Comparison of ENCODE assay signal across 21 cellular contexts in the genomic region with DNA sequence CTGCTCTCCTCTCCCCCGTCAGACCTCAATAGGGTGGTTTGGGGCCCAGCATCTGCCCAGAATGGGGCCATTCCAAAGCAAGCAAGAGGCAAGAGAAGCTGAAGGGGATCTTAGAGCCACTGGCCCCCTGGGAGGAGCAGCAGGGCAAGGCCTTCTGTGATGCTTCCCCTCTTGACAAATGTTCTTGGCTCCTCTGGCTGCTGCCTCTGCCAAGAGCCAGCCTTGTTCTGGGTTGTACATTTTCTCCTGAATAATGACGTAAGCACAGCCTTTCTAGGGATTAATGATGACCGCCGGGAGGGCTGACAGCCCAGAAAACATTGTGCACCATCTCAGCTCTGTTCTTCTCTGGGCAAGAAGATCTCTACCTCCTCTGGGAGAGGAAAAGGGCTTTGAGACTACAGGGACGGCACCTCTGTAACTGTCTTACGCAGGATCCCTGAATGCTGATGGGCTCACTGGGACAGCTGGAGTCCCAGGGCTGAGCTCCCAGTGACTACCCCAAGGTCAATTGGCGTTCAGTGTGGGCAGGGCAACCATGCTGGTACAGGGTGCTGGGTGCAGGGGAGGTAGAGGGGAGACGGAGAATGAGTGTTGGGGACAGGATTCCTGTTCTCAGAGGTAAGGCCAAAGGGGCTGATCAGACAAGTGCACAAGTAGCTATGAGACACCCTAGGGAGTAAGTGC.
DNase-seq lines count a peak whose midpoint lies in the region; ATAC-seq and TF ChIP-seq lines count a peak whose summit lies in the region.
"Had no signal": no experiment of that assay in that cellular context is flagged by ENCODE, and none has a peak within 500 bp of the region (broad histone marks: within the 10 kb centered on the region; RNA-seq: fewer than 3 reads in every experiment).

No MANE protein-coding gene starts in this region.

- peaks cover 0 to 11% (median 10%) of the 10 kb centered on the region in 3 donors for H3K4me1 ChIP-seq in gastroesophageal sphincter
- H3K4me1 ChIP-seq: upper lobe of left lung had no signal

- peak overlapping the region; percentile 14 to 75 for H3K27ac Mint-ChIP-seq in stimulated activated naive CD8-positive, alpha-beta T cell treated with anti-CD3 and anti-CD28 coated beads, Interleukin-15, amount 100 ng/mL, for 72 hours
- peak overlapping the region; percentile 19 to 45 (median 30) for H3K27ac Mint-ChIP-seq in nephron
- no peak overlapping the region for H3K27ac Mint-ChIP-seq in activated CD4-positive, alpha-beta T cell treated with anti-CD3 and anti-CD28 coated beads, Interleukin-2, amount 10 ng/mL, durations not matched to agents 7 days and 5 days
- H3K27ac Mint-ChIP-seq: activated B cell treated with CpG ODN at 0.5 μM for 24 hours; CD4-positive, CD25-positive, alpha-beta regulatory T cell; naive thymus-derived CD8-positive, alpha-beta T cell; stimulated activated naive CD8-positive, alpha-beta T cell treated with anti-CD3 and anti-CD28 coated beads, Interleukin-15, Interleukin-2, amounts not matched to agents 100 ng/mL and 50 ng/mL, for 24 hours had no signal

- CTCF ChIA-PET in activated CD4-positive, alpha-beta T cell treated with anti-CD3 and anti-CD28 coated beads, Interleukin-2, amount 10 ng/mL, durations not matched to agents 7 days and 5 days (lab: Charles Lee) = interaction anchor here (0.8 kb wide), 1 partner anchor 31 kb away, joined by 3 read pairs; no protein-coding TSS in a partner anchor

- H3K36me3 ChIP-seq in gastroesophageal sphincter = no peaks in the 10 kb centered on the region
- H3K36me3 ChIP-seq: upper lobe of left lung had no signal

- H3K4me3 ChIP-seq in gastroesophageal sphincter = no peak overlapping the region
- H3K4me3 ChIP-seq: lung, SK-N-MC, upper lobe of left lung had no signal

- POLR2A ChIA-PET in activated CD4-positive, alpha-beta T cell treated with anti-CD3 and anti-CD28 coated beads, Interleukin-2, amount 10 ng/mL, durations not matched to agents 7 days and 5 days (lab: Charles Lee) = no interaction called here

- no peak for ATAC-seq in stimulated activated naive CD8-positive, alpha-beta T cell treated with anti-CD3 and anti-CD28 coated beads, Interleukin-15, amount 100 ng/mL, for 72 hours
- ATAC-seq in stimulated activated naive CD8-positive, alpha-beta T cell treated with anti-CD3 and anti-CD28 coated beads, Interleukin-15, Interleukin-2, amounts not matched to agents 100 U/mL and 50 U/mL, for 24 hours = no peak
- peak; percentile 72 for ATAC-seq in gastroesophageal sphincter
- no peak for ATAC-seq in HG03439 (IDR thresholded peaks at IDR 0.05; ENCODE audit: unreplicated experiment)
- no peak for ATAC-seq in GM21737 (IDR thresholded peaks at IDR 0.05; ENCODE audit: unreplicated experiment)
- ATAC-seq: naive thymus-derived CD8-positive, alpha-beta T cell had no signal

- TF ChIP-seq EP300 in gastroesophageal sphincter (IDR thresholded peaks at IDR 0.05) = no peak

- DNase-seq in stimulated activated naive CD8-positive, alpha-beta T cell treated with anti-CD3 and anti-CD28 coated beads, Interleukin-15, amount 100 ng/mL, for 72 hours = no peak
- no peak for DNase-seq in stimulated activated naive CD8-positive, alpha-beta T cell treated with anti-CD3 and anti-CD28 coated beads, Interleukin-15, Interleukin-2, amounts not matched to agents 100 U/mL and 50 U/mL, for 24 hours
- DNase-seq in ureter (ENCODE audit: low spot score) = peak; percentile 46
- no peak for DNase-seq in activated CD4-positive, alpha-beta T cell treated with anti-CD3 and anti-CD28 coated beads, Interleukin-2, amount 10 ng/mL, durations not matched to agents 7 days and 5 days
- DNase-seq: activated B cell treated with CpG ODN at 0.5 μM for 24 hours; activated effector memory CD4-positive, alpha-beta T cell treated with Interleukin-2 at 50 U/mL for 16 hours; CD4-positive, CD25-positive, alpha-beta regulatory T cell; DMS153; naive thymus-derived CD8-positive, alpha-beta T cell; NCI-H1417 treated with DMSO at 0.1 percent for 48 hours; NCI-H2171; NCI-H748 treated with DMSO at 0.1 percent for 48 hours had no signal

- 60 to 83% methylated on average over 1 to 3 of the region's 8 CpGs for WGBS in gastroesophageal sphincter (ENCODE audit: low coverage in 1 of 2), 2 donors

- no peaks in the 10 kb centered on the region for H3K4me1 Mint-ChIP-seq in stimulated activated naive CD8-positive, alpha-beta T cell treated with anti-CD3 and anti-CD28 coated beads, Interleukin-15, amount 100 ng/mL, for 72 hours
- H3K4me1 Mint-ChIP-seq in nephron = peaks cover 10% of the 10 kb centered on the region
- no peaks in the 10 kb centered on the region for H3K4me1 Mint-ChIP-seq in activated CD4-positive, alpha-beta T cell treated with anti-CD3 and anti-CD28 coated beads, Interleukin-2, amount 10 ng/mL, durations not matched to agents 7 days and 5 days
- H3K4me1 Mint-ChIP-seq: CD4-positive, CD25-positive, alpha-beta regulatory T cell had no signal

- H3K9me3 ChIP-seq in gastroesophageal sphincter = no peaks in the 10 kb centered on the region
- H3K9me3 ChIP-seq: upper lobe of left lung had no signal

- no peaks in the 10 kb centered on the region for H3K27me3 ChIP-seq in gastroesophageal sphincter
- H3K27me3 ChIP-seq: upper lobe of left lung had no signal

- TF ChIP-seq CTCF in gastroesophageal sphincter (IDR thresholded peaks at IDR 0.05) (no peak), nephron (IDR thresholded peaks at IDR 0.05; ENCODE audit: unreplicated experiment in 3 of 3) (no peak)

- H3K4me3 Mint-ChIP-seq in stimulated activated naive CD8-positive, alpha-beta T cell treated with anti-CD3 and anti-CD28 coated beads, Interleukin-15, amount 100 ng/mL, for 72 hours = no peak overlapping the region
- H3K4me3 Mint-ChIP-seq in nephron = no peak overlapping the region
- no peak overlapping the region for H3K4me3 Mint-ChIP-seq in activated CD4-positive, alpha-beta T cell treated with anti-CD3 and anti-CD28 coated beads, Interleukin-2, amount 10 ng/mL, durations not matched to agents 7 days and 5 days
- H3K4me3 Mint-ChIP-seq: activated B cell treated with CpG ODN at 0.5 μM for 24 hours; CD4-positive, CD25-positive, alpha-beta regulatory T cell; naive thymus-derived CD8-positive, alpha-beta T cell; stimulated activated naive CD8-positive, alpha-beta T cell treated with anti-CD3 and anti-CD28 coated beads, Interleukin-15, Interleukin-2, amounts not matched to agents 100 ng/mL and 50 ng/mL, for 24 hours had no signal

- no peaks in the 10 kb centered on the region for H3K36me3 Mint-ChIP-seq in nephron (ENCODE audit: low read depth)
- H3K36me3 Mint-ChIP-seq in activated CD4-positive, alpha-beta T cell treated with anti-CD3 and anti-CD28 coated beads, Interleukin-2, amount 10 ng/mL, durations not matched to agents 7 days and 5 days (ENCODE audit: low read depth) = no peaks in the 10 kb centered on the region
- H3K36me3 Mint-ChIP-seq: CD4-positive, CD25-positive, alpha-beta regulatory T cell; naive thymus-derived CD8-positive, alpha-beta T cell had no signal

- H3K27ac ChIP-seq in gastroesophageal sphincter = peak overlapping the region in 2 of 4 donors; percentile 42 to 48
- H3K27ac ChIP-seq: epithelial cell of prostate, SK-N-MC, upper lobe of left lung had no signal

- H3K27me3 Mint-ChIP-seq in stimulated activated naive CD8-positive, alpha-beta T cell treated with anti-CD3 and anti-CD28 coated beads, Interleukin-15, amount 100 ng/mL, for 72 hours = peaks cover 10% of the 10 kb centered on the region
- H3K27me3 Mint-ChIP-seq in nephron (ENCODE audit: low read depth) = peaks cover 15% of the 10 kb centered on the region
- peaks cover 3% of the 10 kb centered on the region for H3K27me3 Mint-ChIP-seq in activated CD4-positive, alpha-beta T cell treated with anti-CD3 and anti-CD28 coated beads, Interleukin-2, amount 10 ng/mL, durations not matched to agents 7 days and 5 days

- H3K9me3 Mint-ChIP-seq in stimulated activated naive CD8-positive, alpha-beta T cell treated with anti-CD3 and anti-CD28 coated beads, Interleukin-15, amount 100 ng/mL, for 72 hours = no peaks in the 10 kb centered on the region
- H3K9me3 Mint-ChIP-seq in nephron = no peaks in the 10 kb centered on the region
- no peaks in the 10 kb centered on the region for H3K9me3 Mint-ChIP-seq in activated CD4-positive, alpha-beta T cell treated with anti-CD3 and anti-CD28 coated beads, Interleukin-2, amount 10 ng/mL, durations not matched to agents 7 days and 5 days
- H3K9me3 Mint-ChIP-seq: activated B cell treated with CpG ODN at 0.5 μM for 24 hours; naive thymus-derived CD8-positive, alpha-beta T cell; stimulated activated naive CD8-positive, alpha-beta T cell treated with anti-CD3 and anti-CD28 coated beads, Interleukin-15, Interleukin-2, amounts not matched to agents 100 ng/mL and 50 ng/mL, for 24 hours had no signal

- TF ChIP-seq POLR2A in gastroesophageal sphincter (IDR thresholded peaks at IDR 0.05) = no peak
